In the genomic region with DNA sequence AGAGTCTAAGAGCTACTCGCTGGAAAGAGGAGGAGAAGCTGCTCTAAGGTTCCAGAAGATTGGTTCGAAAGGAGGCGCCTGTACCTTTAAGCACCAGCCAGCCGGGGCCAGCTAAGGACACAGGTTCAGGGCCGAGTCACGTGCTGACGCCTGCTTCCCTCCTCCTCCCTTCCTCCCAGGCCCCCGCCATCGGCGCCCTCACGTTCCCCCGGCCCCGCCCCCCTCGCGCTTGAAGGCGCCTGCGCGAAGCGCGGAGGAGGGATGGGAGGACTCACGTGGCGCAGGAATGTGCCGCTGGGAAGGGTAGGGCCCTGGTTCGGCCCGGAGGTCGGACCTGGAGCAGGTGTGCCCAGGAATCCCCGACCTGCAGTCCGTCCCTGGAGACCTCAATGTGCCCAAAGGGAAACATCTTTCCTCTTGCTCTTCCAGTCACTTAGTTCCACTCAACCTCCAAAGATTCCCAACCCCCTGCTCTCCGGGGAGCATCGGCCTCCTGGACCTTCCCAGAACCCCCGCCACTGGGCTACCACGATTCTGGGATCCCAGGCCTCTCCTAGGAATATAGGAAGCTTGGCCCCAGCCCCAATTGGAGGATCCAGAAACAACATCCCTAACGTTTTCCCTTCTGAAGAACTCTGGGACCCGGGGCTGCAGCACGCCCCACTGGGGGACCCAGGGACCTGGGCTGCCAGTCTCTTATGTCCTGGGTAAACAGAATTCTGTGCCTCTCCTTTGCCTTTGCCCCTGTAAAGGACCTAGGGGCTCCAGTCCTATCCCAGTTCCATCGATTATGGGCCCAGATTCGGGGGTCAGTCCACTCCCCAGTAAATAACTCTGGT, we compare ENCODE assay signal across 8 cellular contexts. TPM values are rescaled to one million over a fixed set of nuclear protein-coding genes. Genes with fewer than 3 reads are reported as not detected.
A peak's percentile ranks its signal among the peaks of the same experiment; 100 is the strongest.
DNase-seq lines count a peak whose midpoint lies in the region; ATAC-seq, FAIRE-seq and TF ChIP-seq lines count a peak whose summit lies in the region.

No MANE protein-coding gene starts in this region.

- 7% methylated on average over 37 of the region's 37 CpGs for WGBS in right cardiac atrium

- H3K27ac ChIP-seq in ascending aorta = peak overlapping the region; percentile 94 to 99
- H3K27ac ChIP-seq in right cardiac atrium (ENCODE audit: low read length) = peak overlapping the region; percentile 95

- H3K27me3 ChIP-seq in ascending aorta (no peaks in the 10 kb centered on the region), right cardiac atrium (ENCODE audit: control insufficient read depth, insufficient read depth) (no peaks in the 10 kb centered on the region)

- intact Hi-C loops in ascending aorta (cut with DNase I) = loop anchor here (1.0 to 10.0 kb wide), 6 partner anchors 10 to 1220 kb away; a partner anchor contains a TSS
- intact Hi-C loops in right cardiac atrium (cut with DNase I) = no loop called here

- FAIRE-seq in urothelium cell line (lab: Jason Lieb, UNC) = peak; percentile 91

- DNase-seq in DMS53 (lab: John Stamatoyannopoulos, UW) (peak; percentile 99), NCI-H2029 (lab: John Stamatoyannopoulos, UW) (peak; percentile 98), T-helper 9 cell (peak; percentile 82), ascending aorta (ENCODE audit: low spot score in 2 of 2) (peak; percentile 90 to 97), right cardiac atrium (peak; percentile 97 to 99 (median 99)), putamen (ENCODE audit: low spot score) (peak; percentile 94), urothelium cell line (ENCODE audit: low spot score) (peak; percentile 92)

- peaks cover 24 to 56% of the 10 kb centered on the region in 2 donors for H3K4me1 ChIP-seq in ascending aorta
- peaks cover 7% of the 10 kb centered on the region for H3K4me1 ChIP-seq in right cardiac atrium (ENCODE audit: control insufficient read depth, insufficient read depth, low read length)

- H3K4me3 ChIP-seq in ascending aorta = peak overlapping the region; percentile 66 to 89
- peak overlapping the region; percentile 57 for H3K4me3 ChIP-seq in right cardiac atrium (ENCODE audit: low read length)

- TF ChIP-seq CTCF in ascending aorta (IDR thresholded peaks at IDR 0.05) = no peak

- ATAC-seq in HG02623 (IDR thresholded peaks at IDR 0.05; ENCODE audit: unreplicated experiment) = peak; percentile 28
- peak; percentile 57 to 63 for ATAC-seq in right cardiac atrium

- H3K9me3 ChIP-seq in ascending aorta (no peaks in the 10 kb centered on the region), right cardiac atrium (ENCODE audit: control insufficient read depth, low read length) (no peaks in the 10 kb centered on the region)

- H3K36me3 ChIP-seq in ascending aorta = peaks cover 0 to 5% of the 10 kb centered on the region in 2 donors

RNA-seq across cellular contexts. Expression of a gene that starts 2.5 kb away (rescaled TPM):
- total RNA-seq in ascending aorta (0.21 TPM), right cardiac atrium (10 to 100 TPM in 3 of 4 donors, 1 to 10 TPM in 1; 2.8 to 16.9 (median 14.7) TPM)
- polyA plus RNA-seq in right cardiac atrium = 9.5 TPM

RNA-seq across cellular contexts. Expression of a gene that starts 11.3 kb away (rescaled TPM):
- total RNA-seq in ascending aorta (not detected), right cardiac atrium (10 to 100 TPM in 3 of 4 donors, 1 to 10 TPM in 1; 8.6 to 16.5 (median 13.2) TPM)
- polyA plus RNA-seq in right cardiac atrium = 16.6 TPM

RNA-seq across cellular contexts. Expression of a gene that starts 15.3 kb away (rescaled TPM):
- total RNA-seq in ascending aorta = 35.3 TPM
- total RNA-seq in right cardiac atrium = 10 to 100 TPM in 3 of 4 donors, 1 to 10 TPM in 1; 7.3 to 12.7 (median 11.7) TPM
- 11.0 TPM for polyA plus RNA-seq in right cardiac atrium

RNA-seq across cellular contexts. Expression of a gene that starts 15.7 kb away (rescaled TPM):
- total RNA-seq in ascending aorta (2,223 TPM), right cardiac atrium (100 to 1,000 TPM; 606 to 773 (median 699) TPM)
- polyA plus RNA-seq in right cardiac atrium = 965 TPM

RNA-seq across cellular contexts. Expression of a gene that starts 19.8 kb away (rescaled TPM):
- total RNA-seq in ascending aorta (not detected), right cardiac atrium (under 1 TPM in 1 of 4 donors, not detected in 3; 0.33 TPM)
- polyA plus RNA-seq in right cardiac atrium = 0.20 TPM

Comparison
In these comparisons a context has a peak if more than half of its experiments do, and no peak if none do; other contexts are left out.
1. Peak in every context shown above with its lines: DNase-seq, ATAC-seq, H3K4me3 ChIP-seq and H3K27ac ChIP-seq.